8 cellular contexts compared by ENCODE assay signal in the genomic region with DNA sequence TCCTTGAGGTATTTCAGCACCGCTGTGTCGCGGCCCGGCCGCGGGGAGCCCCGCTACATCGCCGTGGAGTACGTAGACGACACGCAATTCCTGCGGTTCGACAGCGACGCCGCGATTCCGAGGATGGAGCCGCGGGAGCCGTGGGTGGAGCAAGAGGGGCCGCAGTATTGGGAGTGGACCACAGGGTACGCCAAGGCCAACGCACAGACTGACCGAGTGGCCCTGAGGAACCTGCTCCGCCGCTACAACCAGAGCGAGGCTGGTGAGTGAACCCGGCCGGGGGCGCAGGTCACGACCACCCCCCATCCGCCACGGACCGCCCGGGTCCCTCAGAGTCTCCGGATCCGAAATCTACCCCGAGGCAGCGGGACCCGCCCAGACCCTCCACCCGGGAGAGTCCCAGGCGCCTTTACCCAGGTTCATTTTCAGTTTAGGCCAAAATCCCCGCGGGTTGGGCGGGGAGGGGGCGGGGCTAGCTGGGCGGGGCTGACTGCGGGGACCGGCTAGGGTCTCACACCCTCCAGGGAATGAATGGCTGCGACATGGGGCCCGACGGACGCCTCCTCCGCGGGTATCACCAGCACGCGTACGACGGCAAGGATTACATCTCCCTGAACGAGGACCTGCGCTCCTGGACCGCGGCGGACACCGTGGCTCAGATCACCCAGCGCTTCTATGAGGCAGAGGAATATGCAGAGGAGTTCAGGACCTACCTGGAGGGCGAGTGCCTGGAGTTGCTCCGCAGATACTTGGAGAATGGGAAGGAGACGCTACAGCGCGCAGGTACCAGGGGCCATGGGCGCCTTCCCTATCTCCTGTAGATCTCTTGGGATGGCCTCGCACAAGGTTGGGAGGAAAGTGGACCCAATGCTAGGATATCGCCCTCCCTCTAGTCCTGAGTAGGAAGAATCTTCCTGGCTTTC. TPM values are rescaled to one million over a fixed set of nuclear protein-coding genes. Genes with fewer than 3 reads are reported as not detected.
DNase-seq lines count a peak whose midpoint lies in the region; ATAC-seq and TF ChIP-seq lines count a peak whose summit lies in the region.

No MANE protein-coding gene starts in this region.

- peak overlapping the region; percentile 71 to 78 for H3K4me3 ChIP-seq in esophagus (ENCODE audit: low read depth in 1 of 2, low read length in 2 of 2)
- peak overlapping the region; percentile 72 to 97 (median 85) for H3K4me3 ChIP-seq in subcutaneous abdominal adipose tissue (ENCODE audit: low read depth in 1 of 5, low read length in 5 of 5)

- ATAC-seq in GM18907 (IDR thresholded peaks at IDR 0.05; ENCODE audit: unreplicated experiment) (peak; percentile 41), HG03460 (IDR thresholded peaks at IDR 0.05; ENCODE audit: unreplicated experiment) (peak; percentile 52), HG03045 (IDR thresholded peaks at IDR 0.05; ENCODE audit: unreplicated experiment) (no peak)

- H3K36me3 ChIP-seq in esophagus (ENCODE audit: control insufficient read depth in 2 of 2, insufficient read depth in 2 of 2, low read length in 1 of 2) (peaks cover 0 to 5% of the 10 kb centered on the region in 2 donors), subcutaneous abdominal adipose tissue (ENCODE audit: control insufficient read depth in 5 of 5, insufficient read depth in 5 of 5, low read length in 5 of 5) (peaks cover 0 to 36% (median 30%) of the 10 kb centered on the region in 5 donors)

- peak; percentile 85 for DNase-seq in activated CD8-positive, alpha-beta memory T cell treated with anti-CD3 and anti-CD28 coated beads, Interleukin-2, amount 50 U/mL, for 48 hours
- no peak for DNase-seq in neural crest cell (ENCODE audit: low read depth, low spot score)
- DNase-seq in LoVo (ENCODE audit: low spot score) = no peak

- peak overlapping the region; percentile 70 for H3K4me3 Mint-ChIP-seq in neural crest cell

- H3K36me3 Mint-ChIP-seq in neural crest cell (ENCODE audit: low read depth) = no peaks in the 10 kb centered on the region

- H3K9me3 ChIP-seq in esophagus (ENCODE audit: control insufficient read depth in 2 of 2, insufficient read depth in 1 of 2, low read depth in 1 of 2, low read length in 1 of 2) = no peaks in the 10 kb centered on the region
- H3K9me3 ChIP-seq in subcutaneous abdominal adipose tissue (ENCODE audit: control insufficient read depth in 5 of 5, low read length in 5 of 5) = no peaks in the 10 kb centered on the region

- 6 to 10% methylated on average over 70 to 76 of the region's 76 CpGs for WGBS in esophagus, 2 donors

- H3K9me3 Mint-ChIP-seq in neural crest cell = no peaks in the 10 kb centered on the region

- H3K27me3 Mint-ChIP-seq in neural crest cell (ENCODE audit: low read depth) = peaks cover 82% of the 10 kb centered on the region

- no peak for TF ChIP-seq CTCF in neural crest cell (conservative IDR thresholded peaks at IDR 0.05)

- H3K4me1 ChIP-seq in esophagus (ENCODE audit: control insufficient read depth in 2 of 2, insufficient read depth in 2 of 2, low read length in 1 of 2) (peaks cover 0 to 10% of the 10 kb centered on the region in 2 donors), subcutaneous abdominal adipose tissue (ENCODE audit: control insufficient read depth in 5 of 5, insufficient read depth in 5 of 5, low read length in 5 of 5) (peaks cover 4 to 32% (median 22%) of the 10 kb centered on the region in 5 donors)

- H3K27ac ChIP-seq in esophagus (ENCODE audit: low read depth in 2 of 2, low read length in 1 of 2) (peak overlapping the region; percentile 79 to 85), subcutaneous abdominal adipose tissue (ENCODE audit: low read depth, low read length) (peak overlapping the region; percentile 85)

- H3K9ac ChIP-seq in subcutaneous abdominal adipose tissue (ENCODE audit: low read length in 5 of 5) = peak overlapping the region; percentile 68 to 98 (median 91)

- H3K27me3 ChIP-seq in esophagus (ENCODE audit: control insufficient read depth in 1 of 2, insufficient read depth in 2 of 2, low read length in 2 of 2) = no peaks in the 10 kb centered on the region
- H3K27me3 ChIP-seq in subcutaneous abdominal adipose tissue (ENCODE audit: control insufficient read depth in 5 of 5, insufficient read depth in 4 of 5, low read length in 5 of 5) = peaks cover 0 to 3% (median 0%) of the 10 kb centered on the region in 5 donors

- no peak overlapping the region for H3K27ac Mint-ChIP-seq in neural crest cell (ENCODE audit: unreplicated experiment)

- no peaks in the 10 kb centered on the region for H3K4me1 Mint-ChIP-seq in neural crest cell

RNA-seq across cellular contexts. Expression of a gene that starts 0.7 kb away (rescaled TPM):
- polyA plus RNA-seq in esophagus = 10 to 100 TPM; 25.2 to 35.6 TPM
- 0.98 and 1.4 TPM in 2 replicates for total RNA-seq in neural crest cell

RNA-seq across cellular contexts. Expression of a gene that starts 43.0 kb away (rescaled TPM):
- 1 to 10 TPM in 1 of 2 donors, under 1 TPM in 1; 0.06 to 1.3 TPM for polyA plus RNA-seq in esophagus
- total RNA-seq in neural crest cell = not detected in 2 replicates
